Comparison of ENCODE assay signal across 9 cellular contexts in genomic region chr5:151699071-151699901, GRCh38. TPM values are rescaled to one million over a fixed set of nuclear protein-coding genes. Genes with fewer than 3 reads are reported as not detected.
DNase-seq lines count a peak whose midpoint lies in the region; FAIRE-seq and TF ChIP-seq lines count a peak whose summit lies in the region.
"Had no signal": no experiment of that assay in that cellular context is flagged by ENCODE, and none has a peak within 500 bp of the region (broad histone marks: within the 10 kb centered on the region; RNA-seq: fewer than 3 reads in every experiment).

No MANE protein-coding gene starts in this region.

- TF ChIP-seq CTCF in D721Med (IDR thresholded peaks at IDR 0.05; ENCODE audit: insufficient read depth, missing control alignments), result no peak

- no peak overlapping the region for H3K4me3 ChIP-seq in H7 (ENCODE audit: insufficient read depth, low read depth, low read length)
- no peak overlapping the region for H3K4me3 ChIP-seq in small intestine (ENCODE audit: low read depth in 1 of 2, low read length in 2 of 2)

- H3K27me3 ChIP-seq in H7 (ENCODE audit: control insufficient read depth, insufficient read depth, low read length) (no peaks in the 10 kb centered on the region), small intestine (ENCODE audit: control insufficient read depth in 2 of 2, insufficient read depth in 2 of 2, low read length in 2 of 2) (no peaks in the 10 kb centered on the region)

- no peak for FAIRE-seq in small intestine (lab: Jason Lieb, UNC)
- FAIRE-seq in D721Med (lab: Jason Lieb, UNC), result no peak

- peak overlapping the region; percentile 42 to 86 for H3K27ac ChIP-seq in small intestine (ENCODE audit: low read depth in 1 of 2, low read length in 1 of 2)

- peaks cover 0 to 8% of the 10 kb centered on the region in 2 donors for H3K4me1 ChIP-seq in small intestine (ENCODE audit: control insufficient read depth in 2 of 2, insufficient read depth in 1 of 2, low read depth in 1 of 2, low read length in 1 of 2)

- 63 to 65% (median 64%) methylated on average over 13 of the region's 13 CpGs for WGBS in small intestine, 3 donors

- peak; percentile 49 for DNase-seq in H7
- peak; percentile 77 for DNase-seq in brain pericyte (ENCODE audit: low read depth, low spot score)
- peak; percentile 70 for DNase-seq in iPS-NIHi7 (ENCODE audit: extremely low spot score)
- peak; percentile 70 for DNase-seq in small intestine
- DNase-seq in stimulated activated naive CD4-positive, alpha-beta T cell (lab: John Stamatoyannopoulos, UW), result no peak
- no peak for DNase-seq in D721Med (ENCODE audit: insufficient read length, low spot score)
- no peak for DNase-seq in stimulated activated CD4-positive, alpha-beta T cell treated with anti-CD3 and anti-CD28 coated beads, Interleukin-2, amount 100 ng/mL, for 48 hours
- no peak for DNase-seq in T-helper 2 cell
- DNase-seq: activated B cell treated with CpG ODN at 0.5 μM for 24 hours had no signal

- H3K9me3 ChIP-seq in small intestine (ENCODE audit: control insufficient read depth, low read depth), result no peaks in the 10 kb centered on the region

- H3K36me3 ChIP-seq in H7 (replicated peaks; ENCODE audit: control insufficient read depth, insufficient read depth, low read length) (no peaks in the 10 kb centered on the region), small intestine (ENCODE audit: control insufficient read depth in 2 of 2, insufficient read depth in 2 of 2, low read length in 2 of 2) (no peaks in the 10 kb centered on the region)

RNA-seq across cellular contexts. Expression of gene SPARC, which starts 12.6 kb away (rescaled TPM):
- total RNA-seq in H7 (2014; rRNA removed; shearing (Covaris generic)), result 419 and 483 TPM in 2 replicates
- polyA plus RNA-seq in small intestine, result 100 to 1,000 TPM in 1 of 3 donors, 10 to 100 TPM in 1, 1 to 10 TPM in 1; 9.6 to 242 (median 29.2) TPM
- total RNA-seq: activated B cell treated with CpG ODN at 0.5 μM for 24 hours had no signal

RNA-seq across cellular contexts. Expression of gene ATOX1, which starts 59.1 kb away (rescaled TPM):
- total RNA-seq in H7 (2014; rRNA removed; shearing (Covaris generic)), result 38.9 and 50.9 TPM in 2 replicates
- 100 to 1,000 TPM; 187 to 327 (median 326) TPM for polyA plus RNA-seq in small intestine

Comparison
In these comparisons a context has a peak if more than half of its experiments do, and no peak if none do; other contexts are left out.
1. DNase-seq: peak in H7 (single experiment), brain pericyte (single experiment), iPS-NIHi7 (single experiment) and small intestine (single experiment); none in stimulated activated naive CD4-positive, alpha-beta T cell (0 of 6), D721Med (single experiment), stimulated activated CD4-positive, alpha-beta T cell treated with anti-CD3 and anti-CD28 coated beads, Interleukin-2, amount 100 ng/mL, for 48 hours (0 of 2) and T-helper 2 cell (0 of 5).